ENCODE assay signal across 1 cellular context in the genomic region with DNA sequence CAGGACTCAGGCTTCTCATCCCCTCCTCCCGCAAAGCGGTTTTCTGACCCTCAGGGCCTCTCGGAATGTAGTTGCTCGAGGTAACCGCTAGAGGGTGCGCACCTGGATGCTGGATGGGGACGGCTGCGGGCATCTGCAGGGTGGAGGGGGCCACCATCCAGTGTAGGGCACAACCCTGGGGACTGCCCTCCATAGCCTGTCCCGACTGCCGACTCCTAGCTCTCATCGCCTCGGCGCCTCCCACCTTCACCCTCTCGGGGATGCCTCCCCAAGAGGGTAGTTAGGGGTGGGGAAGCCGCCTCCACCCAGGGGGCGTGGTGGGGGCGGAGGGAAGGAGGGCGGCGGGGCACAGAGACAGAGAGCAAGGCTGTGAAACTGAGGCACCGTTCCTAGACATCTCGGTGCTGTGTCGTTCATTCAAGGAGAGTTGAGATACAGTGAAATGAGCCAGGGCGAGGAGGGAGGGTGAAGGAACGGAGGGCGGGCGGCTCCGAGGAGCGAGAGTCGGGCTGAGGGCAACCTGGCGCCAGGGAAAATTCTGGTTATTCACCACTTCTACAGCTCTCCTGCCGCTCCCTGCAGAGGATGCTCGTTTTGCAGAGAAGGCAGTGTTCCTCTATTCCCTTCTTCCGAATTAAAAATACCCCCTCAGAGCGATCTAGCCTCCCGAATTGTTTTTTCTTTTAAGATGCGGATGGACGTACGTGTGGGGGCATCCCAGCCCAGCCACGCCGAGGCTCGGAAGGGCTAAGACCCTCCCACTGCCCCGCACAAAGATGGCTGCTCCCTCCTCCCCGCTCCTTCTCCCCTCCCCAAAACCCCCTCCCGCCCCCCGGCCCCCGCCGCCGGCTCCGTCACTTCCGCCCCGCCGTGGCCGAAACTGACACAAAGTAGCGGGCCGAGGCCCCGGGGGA.
TF ChIP-seq lines count a peak whose summit lies in the region.

A gene with protein sequence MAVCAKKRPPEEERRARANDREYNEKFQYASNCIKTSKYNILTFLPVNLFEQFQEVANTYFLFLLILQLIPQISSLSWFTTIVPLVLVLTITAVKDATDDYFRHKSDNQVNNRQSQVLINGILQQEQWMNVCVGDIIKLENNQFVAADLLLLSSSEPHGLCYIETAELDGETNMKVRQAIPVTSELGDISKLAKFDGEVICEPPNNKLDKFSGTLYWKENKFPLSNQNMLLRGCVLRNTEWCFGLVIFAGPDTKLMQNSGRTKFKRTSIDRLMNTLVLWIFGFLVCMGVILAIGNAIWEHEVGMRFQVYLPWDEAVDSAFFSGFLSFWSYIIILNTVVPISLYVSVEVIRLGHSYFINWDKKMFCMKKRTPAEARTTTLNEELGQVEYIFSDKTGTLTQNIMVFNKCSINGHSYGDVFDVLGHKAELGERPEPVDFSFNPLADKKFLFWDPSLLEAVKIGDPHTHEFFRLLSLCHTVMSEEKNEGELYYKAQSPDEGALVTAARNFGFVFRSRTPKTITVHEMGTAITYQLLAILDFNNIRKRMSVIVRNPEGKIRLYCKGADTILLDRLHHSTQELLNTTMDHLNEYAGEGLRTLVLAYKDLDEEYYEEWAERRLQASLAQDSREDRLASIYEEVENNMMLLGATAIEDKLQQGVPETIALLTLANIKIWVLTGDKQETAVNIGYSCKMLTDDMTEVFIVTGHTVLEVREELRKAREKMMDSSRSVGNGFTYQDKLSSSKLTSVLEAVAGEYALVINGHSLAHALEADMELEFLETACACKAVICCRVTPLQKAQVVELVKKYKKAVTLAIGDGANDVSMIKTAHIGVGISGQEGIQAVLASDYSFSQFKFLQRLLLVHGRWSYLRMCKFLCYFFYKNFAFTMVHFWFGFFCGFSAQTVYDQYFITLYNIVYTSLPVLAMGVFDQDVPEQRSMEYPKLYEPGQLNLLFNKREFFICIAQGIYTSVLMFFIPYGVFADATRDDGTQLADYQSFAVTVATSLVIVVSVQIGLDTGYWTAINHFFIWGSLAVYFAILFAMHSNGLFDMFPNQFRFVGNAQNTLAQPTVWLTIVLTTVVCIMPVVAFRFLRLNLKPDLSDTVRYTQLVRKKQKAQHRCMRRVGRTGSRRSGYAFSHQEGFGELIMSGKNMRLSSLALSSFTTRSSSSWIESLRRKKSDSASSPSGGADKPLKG (plus strand): TSS at position 857 of the 914 bp plus-strand sequence. CDS start 2,617 bp downstream, outside the sequence.

TF ChIP-seq in SK-N-SH, 30 proteins besides CTCF, POLR2A, EP300 and RAD21 (continued from another document):
- TF ChIP-seq, protein P1, sequence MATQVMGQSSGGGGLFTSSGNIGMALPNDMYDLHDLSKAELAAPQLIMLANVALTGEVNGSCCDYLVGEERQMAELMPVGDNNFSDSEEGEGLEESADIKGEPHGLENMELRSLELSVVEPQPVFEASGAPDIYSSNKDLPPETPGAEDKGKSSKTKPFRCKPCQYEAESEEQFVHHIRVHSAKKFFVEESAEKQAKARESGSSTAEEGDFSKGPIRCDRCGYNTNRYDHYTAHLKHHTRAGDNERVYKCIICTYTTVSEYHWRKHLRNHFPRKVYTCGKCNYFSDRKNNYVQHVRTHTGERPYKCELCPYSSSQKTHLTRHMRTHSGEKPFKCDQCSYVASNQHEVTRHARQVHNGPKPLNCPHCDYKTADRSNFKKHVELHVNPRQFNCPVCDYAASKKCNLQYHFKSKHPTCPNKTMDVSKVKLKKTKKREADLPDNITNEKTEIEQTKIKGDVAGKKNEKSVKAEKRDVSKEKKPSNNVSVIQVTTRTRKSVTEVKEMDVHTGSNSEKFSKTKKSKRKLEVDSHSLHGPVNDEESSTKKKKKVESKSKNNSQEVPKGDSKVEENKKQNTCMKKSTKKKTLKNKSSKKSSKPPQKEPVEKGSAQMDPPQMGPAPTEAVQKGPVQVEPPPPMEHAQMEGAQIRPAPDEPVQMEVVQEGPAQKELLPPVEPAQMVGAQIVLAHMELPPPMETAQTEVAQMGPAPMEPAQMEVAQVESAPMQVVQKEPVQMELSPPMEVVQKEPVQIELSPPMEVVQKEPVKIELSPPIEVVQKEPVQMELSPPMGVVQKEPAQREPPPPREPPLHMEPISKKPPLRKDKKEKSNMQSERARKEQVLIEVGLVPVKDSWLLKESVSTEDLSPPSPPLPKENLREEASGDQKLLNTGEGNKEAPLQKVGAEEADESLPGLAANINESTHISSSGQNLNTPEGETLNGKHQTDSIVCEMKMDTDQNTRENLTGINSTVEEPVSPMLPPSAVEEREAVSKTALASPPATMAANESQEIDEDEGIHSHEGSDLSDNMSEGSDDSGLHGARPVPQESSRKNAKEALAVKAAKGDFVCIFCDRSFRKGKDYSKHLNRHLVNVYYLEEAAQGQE (IDR thresholded peaks at IDR 0.05; ENCODE audit: low read depth, low read length) = no peak
- no peak for TF ChIP-seq JUND (IDR thresholded peaks at IDR 0.05)
- no peak for TF ChIP-seq FOXJ3 (CRISPR knock-in tag; IDR thresholded peaks at IDR 0.05)
- TF ChIP-seq NRF1 (IDR thresholded peaks at IDR 0.05; ENCODE audit: low read depth, low read length) = 0 out of 2 replicates have a peak, but pooled peaks have one; percentile 11
- no peak for TF ChIP-seq TAF1 (IDR thresholded peaks at IDR 0.05; ENCODE audit: borderline replicate concordance, low read depth, low read length)
- no peak for TF ChIP-seq FOSL2 (IDR thresholded peaks at IDR 0.05; ENCODE audit: borderline replicate concordance, low read depth)
- TF ChIP-seq, protein P2, sequence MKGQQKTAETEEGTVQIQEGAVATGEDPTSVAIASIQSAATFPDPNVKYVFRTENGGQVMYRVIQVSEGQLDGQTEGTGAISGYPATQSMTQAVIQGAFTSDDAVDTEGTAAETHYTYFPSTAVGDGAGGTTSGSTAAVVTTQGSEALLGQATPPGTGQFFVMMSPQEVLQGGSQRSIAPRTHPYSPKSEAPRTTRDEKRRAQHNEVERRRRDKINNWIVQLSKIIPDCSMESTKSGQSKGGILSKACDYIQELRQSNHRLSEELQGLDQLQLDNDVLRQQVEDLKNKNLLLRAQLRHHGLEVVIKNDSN (IDR thresholded peaks at IDR 0.05; ENCODE audit: borderline replicate concordance, low read depth) = no peak
- TF ChIP-seq RXRA (IDR thresholded peaks at IDR 0.05; ENCODE audit: borderline replicate concordance, low read depth) = no peak
- TF ChIP-seq MEF2A (IDR thresholded peaks at IDR 0.05; ENCODE audit: borderline replicate concordance, low read depth) = no peak
- TF ChIP-seq RFX5 (IDR thresholded peaks at IDR 0.05; ENCODE audit: low read length) = no peak
- no peak for TF ChIP-seq EZH2phosphoT487 (IDR thresholded peaks at IDR 0.05; ENCODE audit: borderline replicate concordance, low read depth)
- no peak for TF ChIP-seq RCOR1 (IDR thresholded peaks at IDR 0.05; ENCODE audit: low read length)
- TF ChIP-seq SIN3A (IDR thresholded peaks at IDR 0.05; ENCODE audit: borderline replicate concordance, low read depth, low read length) = 0 out of 2 replicates have a peak, but pooled peaks have one; percentile 8
- TF ChIP-seq NFIC (IDR thresholded peaks at IDR 0.05; ENCODE audit: borderline replicate concordance) = no peak
- TF ChIP-seq, protein P3, sequence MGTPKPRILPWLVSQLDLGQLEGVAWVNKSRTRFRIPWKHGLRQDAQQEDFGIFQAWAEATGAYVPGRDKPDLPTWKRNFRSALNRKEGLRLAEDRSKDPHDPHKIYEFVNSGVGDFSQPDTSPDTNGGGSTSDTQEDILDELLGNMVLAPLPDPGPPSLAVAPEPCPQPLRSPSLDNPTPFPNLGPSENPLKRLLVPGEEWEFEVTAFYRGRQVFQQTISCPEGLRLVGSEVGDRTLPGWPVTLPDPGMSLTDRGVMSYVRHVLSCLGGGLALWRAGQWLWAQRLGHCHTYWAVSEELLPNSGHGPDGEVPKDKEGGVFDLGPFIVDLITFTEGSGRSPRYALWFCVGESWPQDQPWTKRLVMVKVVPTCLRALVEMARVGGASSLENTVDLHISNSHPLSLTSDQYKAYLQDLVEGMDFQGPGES (IDR thresholded peaks at IDR 0.05; ENCODE audit: low read depth, low read length) = no peak
- TF ChIP-seq, protein P4, sequence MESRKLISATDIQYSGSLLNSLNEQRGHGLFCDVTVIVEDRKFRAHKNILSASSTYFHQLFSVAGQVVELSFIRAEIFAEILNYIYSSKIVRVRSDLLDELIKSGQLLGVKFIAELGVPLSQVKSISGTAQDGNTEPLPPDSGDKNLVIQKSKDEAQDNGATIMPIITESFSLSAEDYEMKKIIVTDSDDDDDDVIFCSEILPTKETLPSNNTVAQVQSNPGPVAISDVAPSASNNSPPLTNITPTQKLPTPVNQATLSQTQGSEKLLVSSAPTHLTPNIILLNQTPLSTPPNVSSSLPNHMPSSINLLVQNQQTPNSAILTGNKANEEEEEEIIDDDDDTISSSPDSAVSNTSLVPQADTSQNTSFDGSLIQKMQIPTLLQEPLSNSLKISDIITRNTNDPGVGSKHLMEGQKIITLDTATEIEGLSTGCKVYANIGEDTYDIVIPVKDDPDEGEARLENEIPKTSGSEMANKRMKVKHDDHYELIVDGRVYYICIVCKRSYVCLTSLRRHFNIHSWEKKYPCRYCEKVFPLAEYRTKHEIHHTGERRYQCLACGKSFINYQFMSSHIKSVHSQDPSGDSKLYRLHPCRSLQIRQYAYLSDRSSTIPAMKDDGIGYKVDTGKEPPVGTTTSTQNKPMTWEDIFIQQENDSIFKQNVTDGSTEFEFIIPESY (IDR thresholded peaks at IDR 0.05; ENCODE audit: borderline replicate concordance, low read depth) = no peak
- peak; percentile 48 for TF ChIP-seq POLR2AphosphoS5 (IDR thresholded peaks at IDR 0.05; ENCODE audit: low read depth, low read length)
- TF ChIP-seq YY1 (IDR thresholded peaks at IDR 0.05; ENCODE audit: low read depth) = peak; percentile 93
- peak; percentile 40 for TF ChIP-seq CHD2 (IDR thresholded peaks at IDR 0.05; ENCODE audit: low read length, partially characterized antibody)
- TF ChIP-seq FOXM1 (IDR thresholded peaks at IDR 0.05; ENCODE audit: low read depth) = no peak
- TF ChIP-seq ELF1 (IDR thresholded peaks at IDR 0.05) = no peak
- TF ChIP-seq SMC3 (IDR thresholded peaks at IDR 0.05; ENCODE audit: low read depth, low read length) = peak; percentile 46
- TF ChIP-seq, protein P5, sequence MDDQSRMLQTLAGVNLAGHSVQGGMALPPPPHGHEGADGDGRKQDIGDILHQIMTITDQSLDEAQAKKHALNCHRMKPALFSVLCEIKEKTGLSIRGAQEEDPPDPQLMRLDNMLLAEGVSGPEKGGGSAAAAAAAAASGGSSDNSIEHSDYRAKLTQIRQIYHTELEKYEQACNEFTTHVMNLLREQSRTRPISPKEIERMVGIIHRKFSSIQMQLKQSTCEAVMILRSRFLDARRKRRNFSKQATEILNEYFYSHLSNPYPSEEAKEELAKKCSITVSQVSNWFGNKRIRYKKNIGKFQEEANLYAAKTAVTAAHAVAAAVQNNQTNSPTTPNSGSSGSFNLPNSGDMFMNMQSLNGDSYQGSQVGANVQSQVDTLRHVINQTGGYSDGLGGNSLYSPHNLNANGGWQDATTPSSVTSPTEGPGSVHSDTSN (IDR thresholded peaks at IDR 0.05) = no peak
- TF ChIP-seq, protein P6, sequence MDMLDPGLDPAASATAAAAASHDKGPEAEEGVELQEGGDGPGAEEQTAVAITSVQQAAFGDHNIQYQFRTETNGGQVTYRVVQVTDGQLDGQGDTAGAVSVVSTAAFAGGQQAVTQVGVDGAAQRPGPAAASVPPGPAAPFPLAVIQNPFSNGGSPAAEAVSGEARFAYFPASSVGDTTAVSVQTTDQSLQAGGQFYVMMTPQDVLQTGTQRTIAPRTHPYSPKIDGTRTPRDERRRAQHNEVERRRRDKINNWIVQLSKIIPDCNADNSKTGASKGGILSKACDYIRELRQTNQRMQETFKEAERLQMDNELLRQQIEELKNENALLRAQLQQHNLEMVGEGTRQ (IDR thresholded peaks at IDR 0.05; ENCODE audit: borderline replicate concordance, low read depth, low read length) = no peak
TF ChIP-seq in SK-N-SH: peak in this region for 9.
